ENCODE assay signal across 16 cellular contexts in genomic region chr9:132142883-132143282, GRCh38.
"Had no signal": no experiment of that assay in that cellular context is flagged by ENCODE, and none has a peak within 500 bp of the region (broad histone marks: within the 10 kb centered on the region; RNA-seq: fewer than 3 reads in every experiment).

No MANE protein-coding gene starts in this region.

- H3K27ac ChIP-seq: brain microvascular endothelial cell, spleen, tibial nerve, vagina had no signal

- ATAC-seq: activated naive CD4-positive, alpha-beta T cell treated with anti-CD3 and anti-CD28 coated beads, Interleukin-2, amount 50 U/mL, for 72 hours; natural killer cell; sciatic nerve; stimulated activated naive B cell treated with anti-CD40 and anti-IgM and Interleukin-4, amounts not matched to agents 10 μg/mL and 1 μg/mL and 100 μg/mL, for 72 hours had no signal

- H3K9me3 ChIP-seq: spleen, tibial nerve, vagina had no signal

- H3K36me3 ChIP-seq: brain microvascular endothelial cell, spleen, tibial nerve, vagina had no signal

- DNase-seq: activated CD4-positive, alpha-beta T cell treated with anti-CD3 and anti-CD28 coated beads for 4 hours; activated CD8-positive, alpha-beta memory T cell treated with anti-CD3 and anti-CD28 coated beads for 24 hours; brain microvascular endothelial cell; endodermal cell; hypothalamus; immature natural killer cell; left cardiac atrium; natural killer cell; spleen; stimulated activated CD4-positive, alpha-beta T cell treated with anti-CD3 and anti-CD28 coated beads, Interleukin-1b, Interleukin-23, amount 100 ng/mL, for 48 hours; stimulated activated naive B cell treated with anti-CD40 and anti-IgM and Interleukin-4, amounts not matched to agents 10 μg/mL and 1 μg/mL and 100 μg/mL, for 72 hours had no signal

- H3K4me3 ChIP-seq: lung, spleen, tibial nerve, vagina had no signal
